Comparison of ENCODE assay signal across 8 cellular contexts in genomic region chr6:13425971-13426931, GRCh38.
DNase-seq lines count a peak whose midpoint lies in the region; ATAC-seq and TF ChIP-seq lines count a peak whose summit lies in the region.
"Had no signal": no experiment of that assay in that cellular context is flagged by ENCODE, and none has a peak within 500 bp of the region (broad histone marks: within the 10 kb centered on the region; RNA-seq: fewer than 3 reads in every experiment).

No MANE protein-coding gene starts in this region.

- no peak overlapping the region for H3K4me3 Mint-ChIP-seq in WTC11

- H3K4me1 ChIP-seq in effector memory CD4-positive, alpha-beta T cell (ENCODE audit: control insufficient read depth, insufficient read depth, low read length, poor library complexity, severe bottlenecking): peaks cover 20% of the 10 kb centered on the region

- H3K4me3 ChIP-seq in effector memory CD4-positive, alpha-beta T cell (ENCODE audit: insufficient read depth, low read depth, low read length, poor library complexity, severe bottlenecking): no peak overlapping the region

- 0 out of 2 replicates have a peak overlapping the region, but pooled peaks have one; percentile 69 for H3K27ac Mint-ChIP-seq in WTC11

- TF ChIP-seq POLR2A in GM19193 (IDR thresholded peaks at IDR 0.05; ENCODE audit: extremely low read depth, insufficient read depth, insufficient read length): peak; percentile 37

- H3K36me3 ChIP-seq in effector memory CD4-positive, alpha-beta T cell (ENCODE audit: control insufficient read depth, insufficient read depth, low read length): no peaks in the 10 kb centered on the region
- H3K36me3 ChIP-seq: WERI-Rb-1 had no signal

- CTCF ChIA-PET in WTC11 (lab: Charles Lee): interaction anchor here (0.6 to 1.5 kb wide), 4 partner anchors 14 to 149 kb away, joined by 3 to 7 read pairs (median 4); partner anchors contain the start of gene SIRT5

- POLR2A ChIA-PET in WTC11 (lab: Charles Lee): interaction anchor here (0.6 kb wide), 1 partner anchor 70 kb away, joined by 3 read pairs; no protein-coding TSS in a partner anchor

- H3K4me1 Mint-ChIP-seq in WTC11: peaks cover 80% of the 10 kb centered on the region

- H3K9me3 ChIP-seq in effector memory CD4-positive, alpha-beta T cell (ENCODE audit: control insufficient read depth, low read length): no peaks in the 10 kb centered on the region

- no peaks in the 10 kb centered on the region for H3K36me3 Mint-ChIP-seq in WTC11

- no peak overlapping the region for H3K27ac ChIP-seq in effector memory CD4-positive, alpha-beta T cell (ENCODE audit: insufficient read depth, low read length, poor library complexity, severe bottlenecking)
- H3K27ac ChIP-seq: WERI-Rb-1 had no signal

- H3K9me3 Mint-ChIP-seq in WTC11: no peaks in the 10 kb centered on the region

- no peak for TF ChIP-seq CTCF in WTC11 (IDR thresholded peaks at IDR 0.05)

- intact Hi-C loops in Right ventricle myocardium superior (cut with DNase I): loop anchor here (10.0 kb wide), 1 partner anchor 59 kb away; the partner anchor contains the start of gene GFOD1

- DNase-seq in WTC11 (ENCODE audit: low spot score) (no peak), Right ventricle myocardium superior (no peak), NOMO-1 treated with dmso at 0.1 percent for 144 hours (lab: John Stamatoyannopoulos, UW; ENCODE audit: unreplicated experiment) (no peak)
- DNase-seq in stimulated activated CD8-positive, alpha-beta memory T cell treated with anti-CD3 and anti-CD28 coated beads, Interleukin-4, amount 100 ng/mL, for 48 hours: peak; percentile 67
- DNase-seq in effector memory CD4-positive, alpha-beta T cell: no peak
- DNase-seq: WERI-Rb-1 had no signal

- H3K27me3 ChIP-seq in effector memory CD4-positive, alpha-beta T cell (replicated peaks; ENCODE audit: control insufficient read depth, insufficient read depth, low read length, poor library complexity, severe bottlenecking): no peaks in the 10 kb centered on the region

- H3K27me3 Mint-ChIP-seq in WTC11 (ENCODE audit: low read depth): no peaks in the 10 kb centered on the region

- ATAC-seq in WTC11: no peak
- ATAC-seq in Right ventricle myocardium superior (ENCODE audit: poor library complexity): peak; percentile 28
- ATAC-seq in HG03196 (IDR thresholded peaks at IDR 0.05; ENCODE audit: unreplicated experiment): no peak

TF ChIP-seq in WTC11, 78 proteins besides CTCF, POLR2A, EP300 and RAD21:
- TF ChIP-seq ZNF121 (CRISPR knock-in tag; IDR thresholded peaks at IDR 0.05) (0 out of 2 replicates have a peak, but pooled peaks have one; percentile 4), NFATC4 (CRISPR knock-in tag; IDR thresholded peaks at IDR 0.05) (no peak)
